Comparison of ENCODE assay signal across 17 cellular contexts in the genomic region with DNA sequence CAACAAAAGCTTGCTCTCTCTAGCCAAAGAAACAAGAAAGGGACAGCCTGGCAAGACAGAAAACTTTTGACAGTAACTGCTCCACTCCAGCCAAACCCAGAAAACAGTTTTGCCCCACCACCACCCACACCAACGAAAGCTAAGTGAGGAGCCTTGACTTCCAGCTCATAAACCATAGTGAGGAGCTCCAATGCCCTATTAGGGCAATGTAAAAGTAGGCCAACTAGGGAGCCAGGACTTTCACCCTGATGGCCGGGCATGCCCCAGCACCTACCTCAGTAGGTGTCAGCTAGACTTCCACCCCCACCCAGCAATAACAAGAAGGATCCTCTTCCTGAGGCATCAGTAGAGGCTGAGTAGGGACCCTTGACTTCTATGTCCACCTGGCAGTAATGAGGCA. TPM values are rescaled to one million over a fixed set of nuclear protein-coding genes. Genes with fewer than 3 reads are reported as not detected.
DNase-seq lines count a peak whose midpoint lies in the region; ATAC-seq, FAIRE-seq and TF ChIP-seq lines count a peak whose summit lies in the region.
"Had no signal": no experiment of that assay in that cellular context is flagged by ENCODE, and none has a peak within 500 bp of the region (broad histone marks: within the 10 kb centered on the region; RNA-seq: fewer than 3 reads in every experiment).

No MANE protein-coding gene starts in this region.

- H3K27me3 ChIP-seq in HepG2 (ENCODE audit: control insufficient read depth in 1 of 2, insufficient read depth in 2 of 2, low read length in 2 of 2), result no peaks in the 10 kb centered on the region
- no peaks in the 10 kb centered on the region for H3K27me3 ChIP-seq in sigmoid colon
- no peaks in the 10 kb centered on the region for H3K27me3 ChIP-seq in left ventricle myocardium inferior (ENCODE audit: low read depth)
- no peaks in the 10 kb centered on the region for H3K27me3 ChIP-seq in WERI-Rb-1 (ENCODE audit: insufficient read depth, low read depth, severe bottlenecking)

- ATAC-seq in activated CD8-positive, alpha-beta T cell treated with anti-CD3 and anti-CD28 coated beads for 36 hours, result peak; percentile 32
- no peak for ATAC-seq in activated CD8-positive, alpha-beta T cell treated with anti-CD3 and anti-CD28 coated beads, Interleukin-2, amount 10 ng/mL, durations not matched to agents 7 days and 5 days
- ATAC-seq in T-helper 17 cell (no peak), HepG2 (no peak)

- H3K9ac ChIP-seq in HepG2 (ENCODE audit: insufficient read depth, low read depth, low read length), result no peak overlapping the region

- H3K36me3 Mint-ChIP-seq in activated CD8-positive, alpha-beta T cell treated with anti-CD3 and anti-CD28 coated beads for 36 hours (ENCODE audit: low read depth), result peaks cover 43% of the 10 kb centered on the region
- H3K36me3 Mint-ChIP-seq in activated CD8-positive, alpha-beta T cell treated with anti-CD3 and anti-CD28 coated beads, Interleukin-2, amount 10 ng/mL, durations not matched to agents 7 days and 5 days (ENCODE audit: low read depth), result peaks cover 29% of the 10 kb centered on the region
- peaks cover 8% of the 10 kb centered on the region for H3K36me3 Mint-ChIP-seq in T-helper 17 cell (ENCODE audit: low read depth)

- intact Hi-C loops in activated CD8-positive, alpha-beta T cell treated with anti-CD3 and anti-CD28 coated beads for 36 hours (cut with micrococcal nuclease), result loop anchor here (5.0 kb wide), 1 partner anchor 33 kb away; the partner anchor contains the start of gene PELI1
- intact Hi-C loops in HepG2 (cut with micrococcal nuclease; ENCODE audit: unreplicated experiment) (loop anchor here (5.0 kb wide), 1 partner anchor 33 kb away; the partner anchor contains the start of gene PELI1), sigmoid colon (cut with DNase I) (no loop called here), left ventricle myocardium inferior (cut with micrococcal nuclease) (no loop called here)

- no peaks in the 10 kb centered on the region for H3K9me3 ChIP-seq in T-helper 17 cell (ENCODE audit: control insufficient read depth, low read length, poor library complexity, severe bottlenecking)
- no peaks in the 10 kb centered on the region for H3K9me3 ChIP-seq in HepG2 (ENCODE audit: low read length)
- H3K9me3 ChIP-seq in sigmoid colon, result no peaks in the 10 kb centered on the region
- H3K9me3 ChIP-seq in left ventricle myocardium inferior (replicated peaks), result no peaks in the 10 kb centered on the region
- H3K9me3 ChIP-seq in WERI-Rb-1 (ENCODE audit: severe bottlenecking), result no peaks in the 10 kb centered on the region

- H3K4me2 ChIP-seq in HepG2 (ENCODE audit: low read depth, low read length), result no peak overlapping the region

- peaks cover 35% of the 10 kb centered on the region for H3K79me2 ChIP-seq in HepG2 (ENCODE audit: insufficient read depth, low read length)

- no peaks in the 10 kb centered on the region for H4K20me1 ChIP-seq in HepG2 (ENCODE audit: insufficient read depth, low read length)

- H3K4me3 Mint-ChIP-seq in activated CD8-positive, alpha-beta T cell treated with anti-CD3 and anti-CD28 coated beads for 36 hours, result no peak overlapping the region
- H3K4me3 Mint-ChIP-seq in activated CD8-positive, alpha-beta T cell treated with anti-CD3 and anti-CD28 coated beads, Interleukin-2, amount 10 ng/mL, durations not matched to agents 7 days and 5 days, result no peak overlapping the region
- H3K4me3 Mint-ChIP-seq in T-helper 17 cell, result peak overlapping the region; percentile 74

- TF ChIP-seq EP300 in HepG2 (IDR thresholded peaks at IDR 0.05; ENCODE audit: low read depth in 2 of 2, low read length in 2 of 2), result no peak
- TF ChIP-seq EP300 in HepG2 (CRISPR knock-in tag; IDR thresholded peaks at IDR 0.05; ENCODE audit: borderline replicate concordance), result no peak
- TF ChIP-seq EP300 in sigmoid colon (IDR thresholded peaks at IDR 0.05), result no peak

- TF ChIP-seq RAD21 in HepG2 (CRISPR knock-in tag; IDR thresholded peaks at IDR 0.05), result no peak

- CTCF ChIA-PET in activated CD8-positive, alpha-beta T cell treated with anti-CD3 and anti-CD28 coated beads for 36 hours (lab: Charles Lee), result interaction anchor here (1.1 kb wide), 1 partner anchor 219 kb away, joined by 4 read pairs; no protein-coding TSS in a partner anchor
- CTCF ChIA-PET in activated CD8-positive, alpha-beta T cell treated with anti-CD3 and anti-CD28 coated beads, Interleukin-2, amount 10 ng/mL, durations not matched to agents 7 days and 5 days (lab: Charles Lee), result interaction anchor here (1.1 to 1.3 kb wide), 2 partner anchors 11 to 379 kb away, joined by 4 read pairs; no protein-coding TSS in a partner anchor
- CTCF ChIA-PET in HepG2 (lab: Yijun Ruan, JAX; ENCODE audit: low intra/inter-chr PET ratio, low total read pairs), result no interaction called here
- CTCF ChIA-PET in HEK293T (lab: Yijun Ruan, JAX), result no interaction called here

- no peak for TF ChIP-seq CTCF in activated CD8-positive, alpha-beta T cell treated with anti-CD3 and anti-CD28 coated beads for 36 hours (IDR thresholded peaks at IDR 0.05)
- TF ChIP-seq CTCF in HepG2 (CRISPR knock-in tag; IDR thresholded peaks at IDR 0.05) (no peak), sigmoid colon (IDR thresholded peaks at IDR 0.05) (no peak), left ventricle myocardium inferior (IDR thresholded peaks at IDR 0.05; ENCODE audit: borderline replicate concordance) (no peak), WERI-Rb-1 (IDR thresholded peaks at IDR 0.05; ENCODE audit: low read depth, low read length) (no peak)

- peaks cover 1% of the 10 kb centered on the region for H3K9me3 Mint-ChIP-seq in activated CD8-positive, alpha-beta T cell treated with anti-CD3 and anti-CD28 coated beads for 36 hours
- H3K9me3 Mint-ChIP-seq in activated CD8-positive, alpha-beta T cell treated with anti-CD3 and anti-CD28 coated beads, Interleukin-2, amount 10 ng/mL, durations not matched to agents 7 days and 5 days (ENCODE audit: insufficient read depth), result no peaks in the 10 kb centered on the region

- no peak overlapping the region for H2AFZ ChIP-seq in HepG2 (ENCODE audit: low read length)

- no peak for TF ChIP-seq POLR2A in HepG2 (IDR thresholded peaks at IDR 0.05; ENCODE audit: insufficient read depth in 1 of 2, low read depth in 2 of 2, low read length in 2 of 2)
- TF ChIP-seq POLR2A in sigmoid colon (IDR thresholded peaks at IDR 0.05), result no peak

- in situ Hi-C loops in HepG2 (cut with HindIII; ENCODE audit: extremely low pct_ligation_motif_present, low pct_unique_long_range_greater_than_20kb), result no loop called here

- peaks cover 83% of the 10 kb centered on the region for H3K4me1 Mint-ChIP-seq in activated CD8-positive, alpha-beta T cell treated with anti-CD3 and anti-CD28 coated beads for 36 hours (ENCODE audit: low read depth)
- H3K4me1 Mint-ChIP-seq in activated CD8-positive, alpha-beta T cell treated with anti-CD3 and anti-CD28 coated beads, Interleukin-2, amount 10 ng/mL, durations not matched to agents 7 days and 5 days (ENCODE audit: low read depth), result peaks cover 26% of the 10 kb centered on the region
- peaks cover 18% of the 10 kb centered on the region for H3K4me1 Mint-ChIP-seq in T-helper 17 cell

- H3K4me1 ChIP-seq in HepG2 (ENCODE audit: insufficient read depth, low read length) (peaks cover 50% of the 10 kb centered on the region), sigmoid colon (peaks cover 0 to 81% (median 76%) of the 10 kb centered on the region in 4 donors), left ventricle myocardium inferior (peaks cover 42% of the 10 kb centered on the region)

- no TSS peak for BruUV-seq in HepG2 (replicated peaks; lab: Mats Ljungman, UMichigan)

- WGBS in HepG2 (ENCODE audit: low lambda C conversion rate), result 96% methylated on average over 2 of the region's 2 CpGs
- WGBS in sigmoid colon, 2 donors, result 18 to 58% methylated on average over 2 of the region's 2 CpGs

- H3K4me3 ChIP-seq in HepG2 (replicated peaks in 1 of 3; ENCODE audit: insufficient read depth in 1 of 3, low read depth in 2 of 3, low read length in 3 of 3) (no peak overlapping the region), sigmoid colon (no peak overlapping the region), left ventricle myocardium inferior (no peak overlapping the region), WERI-Rb-1 (ENCODE audit: low read depth, low read length) (no peak overlapping the region)

- H3K36me3 ChIP-seq in HepG2 (replicated peaks in 1 of 2; ENCODE audit: control insufficient read depth in 1 of 2, insufficient read depth in 2 of 2, low read length in 2 of 2), result peaks cover 0 to 14% of the 10 kb centered on the region in 2 experiments; a peak in 2 of 5 replicates
- peaks cover 0 to 7% (median 2%) of the 10 kb centered on the region in 4 donors for H3K36me3 ChIP-seq in sigmoid colon
- peaks cover 18% of the 10 kb centered on the region for H3K36me3 ChIP-seq in left ventricle myocardium inferior
- peaks cover 3% of the 10 kb centered on the region for H3K36me3 ChIP-seq in WERI-Rb-1

- H3K27me3 Mint-ChIP-seq in activated CD8-positive, alpha-beta T cell treated with anti-CD3 and anti-CD28 coated beads for 36 hours, result no peaks in the 10 kb centered on the region
- no peaks in the 10 kb centered on the region for H3K27me3 Mint-ChIP-seq in activated CD8-positive, alpha-beta T cell treated with anti-CD3 and anti-CD28 coated beads, Interleukin-2, amount 10 ng/mL, durations not matched to agents 7 days and 5 days (ENCODE audit: low read depth)
- no peaks in the 10 kb centered on the region for H3K27me3 Mint-ChIP-seq in T-helper 17 cell

- no peak for DNase-seq in activated CD8-positive, alpha-beta T cell treated with anti-CD3 and anti-CD28 coated beads for 36 hours
- no peak for DNase-seq in activated CD8-positive, alpha-beta T cell treated with anti-CD3 and anti-CD28 coated beads, Interleukin-2, amount 10 ng/mL, durations not matched to agents 7 days and 5 days
- DNase-seq in T-helper 17 cell (no peak), HepG2 (ENCODE audit: low spot score) (no peak), sigmoid colon (peak; percentile 63), left ventricle myocardium inferior (no peak), HEK293T (ENCODE audit: extremely low spot score) (no peak), WERI-Rb-1 (no peak)
- DNase-seq: activated CD4-positive, CD25-positive, alpha-beta regulatory T cell treated with anti-CD3 and anti-CD28 coated beads, Interleukin-2, amount 50 U/mL, for 72 hours; EL; foreskin melanocyte; Kasumi-1; NCI-H1436; stimulated activated CD4-positive, alpha-beta T cell treated with anti-CD3 and anti-CD28 coated beads, Interleukin-4, amount 100 ng/mL, for 4 hours; T-helper 2 cell had no signal

- H3K27ac ChIP-seq in HepG2 (ENCODE audit: extremely low read length, insufficient read depth, low read length) (no peak overlapping the region), sigmoid colon (peak overlapping the region in 3 of 4 donors; percentile 43 to 60 (median 48)), left ventricle myocardium inferior (replicated peaks) (no peak overlapping the region), WERI-Rb-1 (no peak overlapping the region)
- H3K27ac ChIP-seq: C4-2B had no signal

- no peak for FAIRE-seq in HepG2 (lab: Jason Lieb, UNC)
- FAIRE-seq: A204.1 had no signal

- POLR2A ChIA-PET in activated CD8-positive, alpha-beta T cell treated with anti-CD3 and anti-CD28 coated beads for 36 hours (lab: Charles Lee), result interaction anchor here (0.7 kb wide), 1 partner anchor 45 kb away, joined by 3 read pairs; no protein-coding TSS in a partner anchor
- POLR2A ChIA-PET in activated CD8-positive, alpha-beta T cell treated with anti-CD3 and anti-CD28 coated beads, Interleukin-2, amount 10 ng/mL, durations not matched to agents 7 days and 5 days (lab: Charles Lee), result interaction anchor here (2.1 kb wide), 1 partner anchor 33 kb away, joined by 5 read pairs; no protein-coding TSS in a partner anchor
- POLR2A ChIA-PET in HepG2 (lab: Yijun Ruan, JAX) (no interaction called here), HEK293T (lab: Yijun Ruan, JAX) (no interaction called here)

- H3K27ac Mint-ChIP-seq in activated CD8-positive, alpha-beta T cell treated with anti-CD3 and anti-CD28 coated beads for 36 hours, result peak overlapping the region; percentile 71
- H3K27ac Mint-ChIP-seq in activated CD8-positive, alpha-beta T cell treated with anti-CD3 and anti-CD28 coated beads, Interleukin-2, amount 10 ng/mL, durations not matched to agents 7 days and 5 days, result no peak overlapping the region
- peak overlapping the region; percentile 83 for H3K27ac Mint-ChIP-seq in T-helper 17 cell

RNA-seq across cellular contexts. Expression of gene PELI1, which starts 35.4 kb away (rescaled TPM):
- total RNA-seq in activated CD8-positive, alpha-beta T cell treated with anti-CD3 and anti-CD28 coated beads for 36 hours, result 10 to 100 TPM; 29.8 to 39.2 TPM
- total RNA-seq in activated CD8-positive, alpha-beta T cell treated with anti-CD3 and anti-CD28 coated beads, Interleukin-2, amount 10 ng/mL, durations not matched to agents 7 days and 5 days, result 10 to 100 TPM; 21.1 to 21.9 TPM
- total RNA-seq in T-helper 17 cell (100 to 1,000 TPM; 171 to 195 TPM), HepG2 (2016; rRNA removed; fragmentation: Illumina TruSeq; extraction: Trizol) (12.5 and 14.9 TPM in 2 replicates), sigmoid colon (10 to 100 TPM; 22.0 to 30.8 (median 24.9) TPM), left ventricle myocardium inferior (6.6 TPM)
- total RNA-seq in HepG2 (2016; cell fraction: cytosol; rRNA removed; fragmentation: Illumina TruSeq; extraction: Trizol; ENCODE audit: low read depth), result 2.5 and 3.3 TPM in 2 replicates
- total RNA-seq in HepG2 (2016; cell fraction: insoluble cytoplasmic fraction; rRNA removed; fragmentation: Illumina TruSeq; extraction: Trizol), result 12.6 and 13.4 TPM in 2 replicates
- 8.4 and 8.8 TPM in 2 replicates for total RNA-seq in HepG2 (2016; cell fraction: membrane; rRNA removed; fragmentation: Illumina TruSeq; extraction: Trizol)
- 15.1 and 17.0 TPM in 2 replicates for total RNA-seq in HepG2 (2016; cell fraction: nucleus; rRNA removed; fragmentation: Illumina TruSeq; extraction: Trizol)
- polyA plus RNA-seq in HepG2 (2011; rRNA removed) (12.9 and 16.2 TPM in 2 replicates), sigmoid colon (10 to 100 TPM; 18.6 to 30.5 (median 21.5) TPM)
- polyA plus RNA-seq in HepG2 (2011; cell fraction: cytosol; rRNA removed), result 7.3 and 10.7 TPM in 2 replicates
- 13.3 and 15.0 TPM in 2 replicates for polyA plus RNA-seq in HepG2 (2011; cell fraction: nucleus; rRNA removed)
- 16.2 and 18.9 TPM in 2 replicates for polyA plus RNA-seq in HepG2 (2012)
- polyA plus RNA-seq in HepG2 (2016; cell fraction: cytosol; fragmentation: Illumina TruSeq; extraction: Trizol; ENCODE audit: low read depth), result 0.62 and 0.97 TPM in 2 replicates
- 13.0 and 13.7 TPM in 2 replicates for polyA plus RNA-seq in HepG2 (2016; cell fraction: insoluble cytoplasmic fraction; fragmentation: Illumina TruSeq; extraction: Trizol; ENCODE audit: low read depth)
- 3.4 and 3.7 TPM in 2 replicates for polyA plus RNA-seq in HepG2 (2016; cell fraction: membrane; fragmentation: Illumina TruSeq; extraction: Trizol; ENCODE audit: low read depth)
- polyA plus RNA-seq in HepG2 (2016; cell fraction: nucleus; fragmentation: Illumina TruSeq; extraction: Trizol; ENCODE audit: insufficient read depth, low read depth), result 16.7 and 17.7 TPM in 2 replicates
- 2.3 and 28.4 TPM in 2 replicates for polyA minus RNA-seq in HepG2 (2011; rRNA and poly(A)+ RNA removed; ENCODE audit: low replicate concordance)
- 18.2 and 21.7 TPM in 2 replicates for polyA minus RNA-seq in HepG2 (2011; cell fraction: cytosol; rRNA and poly(A)+ RNA removed)
- polyA minus RNA-seq in HepG2 (2011; cell fraction: nucleus; rRNA and poly(A)+ RNA removed), result 28.5 and 29.6 TPM in 2 replicates

Comparison
In these comparisons a context has a peak if more than half of its experiments do, and no peak if none do; other contexts are left out.
1. H3K27ac ChIP-seq: peak in sigmoid colon (3 of 4); none in HepG2 (single experiment), left ventricle myocardium inferior (single experiment) and WERI-Rb-1 (single experiment).
2. RNA of gene PELI1, which starts 35.4 kb away (total RNA-seq): 171 to 195 TPM in T-helper 17 cell; 29.8 to 39.2 TPM in activated CD8-positive, alpha-beta T cell treated with anti-CD3 and anti-CD28 coated beads for 36 hours, 22.0 to 30.8 TPM in sigmoid colon, 21.1 to 21.9 TPM in activated CD8-positive, alpha-beta T cell treated with anti-CD3 and anti-CD28 coated beads, Interleukin-2, amount 10 ng/mL, durations not matched to agents 7 days and 5 days, 2.5 to 17.0 TPM in HepG2 and 6.6 TPM in left ventricle myocardium inferior (single experiment); every median in the first group is over 4 times any median in the second.
3. CTCF ChIA-PET loops: an anchor here in activated CD8-positive, alpha-beta T cell treated with anti-CD3 and anti-CD28 coated beads for 36 hours (1.1 kb wide) and activated CD8-positive, alpha-beta T cell treated with anti-CD3 and anti-CD28 coated beads, Interleukin-2, amount 10 ng/mL, durations not matched to agents 7 days and 5 days (1.1 to 1.3 kb wide); none called in HepG2 and HEK293T.
4. POLR2A ChIA-PET loops: an anchor here in activated CD8-positive, alpha-beta T cell treated with anti-CD3 and anti-CD28 coated beads for 36 hours (0.7 kb wide) and activated CD8-positive, alpha-beta T cell treated with anti-CD3 and anti-CD28 coated beads, Interleukin-2, amount 10 ng/mL, durations not matched to agents 7 days and 5 days (2.1 kb wide); none called in HepG2 and HEK293T.
5. intact Hi-C loops: an anchor here in activated CD8-positive, alpha-beta T cell treated with anti-CD3 and anti-CD28 coated beads for 36 hours (5.0 kb wide) and HepG2 (5.0 kb wide); none called in sigmoid colon and left ventricle myocardium inferior.